In the genomic region with DNA sequence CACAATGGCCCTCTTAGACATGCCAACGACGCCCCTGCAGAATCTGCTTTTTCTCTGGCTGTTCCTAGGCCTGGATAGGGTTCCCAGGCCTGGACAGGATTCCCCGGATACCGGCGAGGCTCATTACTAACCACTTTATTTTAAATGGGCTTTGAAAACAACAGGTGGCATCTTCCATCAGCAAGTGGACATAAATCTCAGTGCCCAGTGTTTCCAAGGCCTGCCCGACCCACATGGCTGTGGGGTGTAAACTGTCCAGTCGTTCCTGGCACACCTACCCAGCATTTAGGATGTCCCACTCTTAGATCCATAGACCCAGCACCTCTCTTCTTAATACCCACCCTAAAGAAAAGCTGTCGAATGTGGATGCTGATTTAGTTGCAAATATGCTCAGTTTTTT, we compare ENCODE assay signal across 8 cellular contexts. TPM values are rescaled to one million over a fixed set of nuclear protein-coding genes. Genes with fewer than 3 reads are reported as not detected.
DNase-seq lines count a peak whose midpoint lies in the region; ATAC-seq and TF ChIP-seq lines count a peak whose summit lies in the region.

No MANE protein-coding gene starts in this region.

- CTCF ChIA-PET in HEK293 (lab: Yijun Ruan, JAX), result interaction anchor here (1.6 kb wide), 1 partner anchor 21 kb away, joined by 3 read pairs; no protein-coding TSS in a partner anchor
- CTCF ChIA-PET in SK-N-SH (lab: Yijun Ruan, JAX), result interaction anchor here (0.7 to 3.5 kb wide), 2 partner anchors 23 to 321 kb away, joined by 4 to 14 read pairs; no protein-coding TSS in a partner anchor

- no peaks in the 10 kb centered on the region for H4K20me1 ChIP-seq in SK-N-SH (ENCODE audit: insufficient read depth)

- POLR2A ChIA-PET in HEK293 (lab: Yijun Ruan, JAX) (no interaction called here), SK-N-SH (lab: Yijun Ruan, JAX) (no interaction called here)

- H3K9me2 ChIP-seq in SK-N-SH, result no peaks in the 10 kb centered on the region

- ATAC-seq in Right ventricle myocardium superior (ENCODE audit: poor library complexity) (peak; percentile 28), GM18907 (IDR thresholded peaks at IDR 0.05; ENCODE audit: unreplicated experiment) (no peak)

- peaks cover 10% of the 10 kb centered on the region for H3F3A ChIP-seq in SK-N-SH (replicated peaks; ENCODE audit: insufficient read depth)

- no peaks in the 10 kb centered on the region for H3K9me3 ChIP-seq in HEK293 (ENCODE audit: control insufficient read depth, insufficient read depth, low read depth, low read length)
- H3K9me3 ChIP-seq in SK-N-SH, result no peaks in the 10 kb centered on the region

- TF ChIP-seq RAD21 in SK-N-SH (IDR thresholded peaks at IDR 0.05; ENCODE audit: low read length), result no peak

- H3K4me3 ChIP-seq in HEK293 (ENCODE audit: low read depth, low read length) (peak overlapping the region; percentile 62; the same call in 1 of the 2 replicates), SK-N-SH (ENCODE audit: low read depth in 2 of 2, low read length in 1 of 2) (peak overlapping the region; percentile 60 to 71), skeletal muscle cell (ENCODE audit: low read depth, low read length) (peak overlapping the region; percentile 64)

- 86% methylated on average over 8 of the region's 8 CpGs for WGBS in SK-N-SH (ENCODE audit: low lambda C conversion rate)

- H3K9ac ChIP-seq in SK-N-SH, result peak overlapping the region; percentile 78

- H3K27ac ChIP-seq in HEK293 (ENCODE audit: extremely low read depth, low read depth, low read length) (no peak overlapping the region; the same call in 1 of the 2 replicates), SK-N-SH (ENCODE audit: low read depth in 2 of 2, low read length in 1 of 2) (peak overlapping the region in 1 of 2 experiments; percentile 70; a peak in 1 of 4 replicates), caudate nucleus (ENCODE audit: low read depth, low read length) (no peak overlapping the region)

- peaks cover 7% of the 10 kb centered on the region; the same call in 1 of the 2 replicates for H3K4me1 ChIP-seq in HEK293 (ENCODE audit: control insufficient read depth, insufficient read depth, low read length)
- H3K4me1 ChIP-seq in SK-N-SH (ENCODE audit: control insufficient read depth in 1 of 2, insufficient read depth in 2 of 2, low read depth in 1 of 2, low read length in 1 of 2), result peaks cover 10 to 17% of the 10 kb centered on the region in 2 experiments; a peak in 2 of 4 replicates

- peaks cover 4% of the 10 kb centered on the region; the same call in 1 of the 2 replicates for H3K79me2 ChIP-seq in SK-N-SH (ENCODE audit: insufficient read depth)

- H3K27me3 ChIP-seq in SK-N-SH (ENCODE audit: insufficient read depth), result no peaks in the 10 kb centered on the region

- intact Hi-C loops in Right ventricle myocardium superior (cut with DNase I), result no loop called here

- no peaks in the 10 kb centered on the region for H3K36me3 ChIP-seq in HEK293 (ENCODE audit: control insufficient read depth in 2 of 2, insufficient read depth in 1 of 2, low read length in 2 of 2)
- no peaks in the 10 kb centered on the region for H3K36me3 ChIP-seq in SK-N-SH (replicated peaks in 1 of 2; ENCODE audit: control insufficient read depth in 1 of 2, insufficient read depth in 2 of 2, low read length in 1 of 2)

- H3K4me2 ChIP-seq in SK-N-SH, result peak overlapping the region; percentile 79

- TF ChIP-seq CTCF in HEK293 (tag by site-specific recombination; IDR thresholded peaks at IDR 0.05) (no peak), SK-N-SH (IDR thresholded peaks at IDR 0.05) (no peak)

- peak; percentile 48 for DNase-seq in SK-N-SH
- DNase-seq in Right ventricle myocardium superior, result peak; percentile 18
- DNase-seq in skeletal muscle cell (ENCODE audit: low read depth), result no peak
- DNase-seq in 8988T, result no peak
- no peak for DNase-seq in activated CD4-positive, alpha-beta T cell treated with anti-CD3 and anti-CD28 coated beads for 1 hour
- no peak for DNase-seq in caudate nucleus (lab: John Stamatoyannopoulos, UW)

- peak overlapping the region; percentile 92 for H2AFZ ChIP-seq in SK-N-SH (ENCODE audit: low read depth)

- TF ChIP-seq EP300 in SK-N-SH (IDR thresholded peaks at IDR 0.05; ENCODE audit: borderline replicate concordance in 1 of 2, low read depth in 1 of 2, low read length in 1 of 2), result no peak

TF ChIP-seq in HEK293, 187 proteins besides CTCF, POLR2A, EP300 and RAD21 (continues in another document):
- TF ChIP-seq HOXA7 (CRISPR knock-in tag; IDR thresholded peaks at IDR 0.05; ENCODE audit: borderline replicate concordance), result no peak
- TF ChIP-seq, protein P1, sequence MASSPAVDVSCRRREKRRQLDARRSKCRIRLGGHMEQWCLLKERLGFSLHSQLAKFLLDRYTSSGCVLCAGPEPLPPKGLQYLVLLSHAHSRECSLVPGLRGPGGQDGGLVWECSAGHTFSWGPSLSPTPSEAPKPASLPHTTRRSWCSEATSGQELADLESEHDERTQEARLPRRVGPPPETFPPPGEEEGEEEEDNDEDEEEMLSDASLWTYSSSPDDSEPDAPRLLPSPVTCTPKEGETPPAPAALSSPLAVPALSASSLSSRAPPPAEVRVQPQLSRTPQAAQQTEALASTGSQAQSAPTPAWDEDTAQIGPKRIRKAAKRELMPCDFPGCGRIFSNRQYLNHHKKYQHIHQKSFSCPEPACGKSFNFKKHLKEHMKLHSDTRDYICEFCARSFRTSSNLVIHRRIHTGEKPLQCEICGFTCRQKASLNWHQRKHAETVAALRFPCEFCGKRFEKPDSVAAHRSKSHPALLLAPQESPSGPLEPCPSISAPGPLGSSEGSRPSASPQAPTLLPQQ (tag by site-specific recombination; IDR thresholded peaks at IDR 0.05), result no peak
- TF ChIP-seq KLF8 (tag by site-specific recombination; IDR thresholded peaks at IDR 0.05), result no peak
- TF ChIP-seq SCRT1 (tag by site-specific recombination; IDR thresholded peaks at IDR 0.05; ENCODE audit: borderline replicate concordance), result peak; percentile 65; the same call in 1 of the 2 replicates
- no peak for TF ChIP-seq ZNF660 (tag by site-specific recombination; IDR thresholded peaks at IDR 0.05)
- TF ChIP-seq ZBTB8A (tag by site-specific recombination; IDR thresholded peaks at IDR 0.05), result no peak
- TF ChIP-seq ZNF214 (tag by site-specific recombination; IDR thresholded peaks at IDR 0.05; ENCODE audit: borderline replicate concordance), result no peak
- no peak for TF ChIP-seq ZNF146 (tag by site-specific recombination; IDR thresholded peaks at IDR 0.05)

TF ChIP-seq in SK-N-SH, 30 proteins besides CTCF, POLR2A, EP300 and RAD21 (continues in another document):
- TF ChIP-seq ELF1 (IDR thresholded peaks at IDR 0.05) (no peak), FOXM1 (IDR thresholded peaks at IDR 0.05; ENCODE audit: low read depth) (no peak), TEAD4 (IDR thresholded peaks at IDR 0.05; ENCODE audit: borderline replicate concordance, insufficient read depth) (no peak), EZH2phosphoT487 (IDR thresholded peaks at IDR 0.05; ENCODE audit: borderline replicate concordance, low read depth) (no peak), FOXJ3 (CRISPR knock-in tag; IDR thresholded peaks at IDR 0.05) (no peak), CHD2 (IDR thresholded peaks at IDR 0.05; ENCODE audit: low read length, partially characterized antibody) (no peak), YY1 (IDR thresholded peaks at IDR 0.05; ENCODE audit: low read depth) (no peak), RFX5 (IDR thresholded peaks at IDR 0.05; ENCODE audit: low read length) (no peak), RCOR1 (IDR thresholded peaks at IDR 0.05; ENCODE audit: low read length) (no peak)
- TF ChIP-seq, protein P2, sequence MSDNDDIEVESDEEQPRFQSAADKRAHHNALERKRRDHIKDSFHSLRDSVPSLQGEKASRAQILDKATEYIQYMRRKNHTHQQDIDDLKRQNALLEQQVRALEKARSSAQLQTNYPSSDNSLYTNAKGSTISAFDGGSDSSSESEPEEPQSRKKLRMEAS (IDR thresholded peaks at IDR 0.05; ENCODE audit: low read depth), result no peak
- TF ChIP-seq, protein P3, sequence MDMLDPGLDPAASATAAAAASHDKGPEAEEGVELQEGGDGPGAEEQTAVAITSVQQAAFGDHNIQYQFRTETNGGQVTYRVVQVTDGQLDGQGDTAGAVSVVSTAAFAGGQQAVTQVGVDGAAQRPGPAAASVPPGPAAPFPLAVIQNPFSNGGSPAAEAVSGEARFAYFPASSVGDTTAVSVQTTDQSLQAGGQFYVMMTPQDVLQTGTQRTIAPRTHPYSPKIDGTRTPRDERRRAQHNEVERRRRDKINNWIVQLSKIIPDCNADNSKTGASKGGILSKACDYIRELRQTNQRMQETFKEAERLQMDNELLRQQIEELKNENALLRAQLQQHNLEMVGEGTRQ (IDR thresholded peaks at IDR 0.05; ENCODE audit: borderline replicate concordance, low read depth, low read length), result no peak
- TF ChIP-seq, protein P4, sequence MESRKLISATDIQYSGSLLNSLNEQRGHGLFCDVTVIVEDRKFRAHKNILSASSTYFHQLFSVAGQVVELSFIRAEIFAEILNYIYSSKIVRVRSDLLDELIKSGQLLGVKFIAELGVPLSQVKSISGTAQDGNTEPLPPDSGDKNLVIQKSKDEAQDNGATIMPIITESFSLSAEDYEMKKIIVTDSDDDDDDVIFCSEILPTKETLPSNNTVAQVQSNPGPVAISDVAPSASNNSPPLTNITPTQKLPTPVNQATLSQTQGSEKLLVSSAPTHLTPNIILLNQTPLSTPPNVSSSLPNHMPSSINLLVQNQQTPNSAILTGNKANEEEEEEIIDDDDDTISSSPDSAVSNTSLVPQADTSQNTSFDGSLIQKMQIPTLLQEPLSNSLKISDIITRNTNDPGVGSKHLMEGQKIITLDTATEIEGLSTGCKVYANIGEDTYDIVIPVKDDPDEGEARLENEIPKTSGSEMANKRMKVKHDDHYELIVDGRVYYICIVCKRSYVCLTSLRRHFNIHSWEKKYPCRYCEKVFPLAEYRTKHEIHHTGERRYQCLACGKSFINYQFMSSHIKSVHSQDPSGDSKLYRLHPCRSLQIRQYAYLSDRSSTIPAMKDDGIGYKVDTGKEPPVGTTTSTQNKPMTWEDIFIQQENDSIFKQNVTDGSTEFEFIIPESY (IDR thresholded peaks at IDR 0.05; ENCODE audit: borderline replicate concordance, low read depth), result no peak

RNA-seq across cellular contexts. Expression of a gene that starts 0.9 kb away (rescaled TPM):
- polyA plus RNA-seq in SK-N-SH (2012; rRNA removed), result 42.9 and 61.0 TPM in 2 replicates
- polyA plus RNA-seq in SK-N-SH (2012; cell fraction: cytosol; rRNA removed), result 35.4 and 47.5 TPM in 2 replicates
- polyA plus RNA-seq in SK-N-SH (2012; cell fraction: nucleus; rRNA removed), result 15.4 and 21.3 TPM in 2 replicates
- 50.0 TPM for total RNA-seq in Right ventricle myocardium superior

RNA-seq across cellular contexts. Expression of a gene that starts 46.7 kb away (rescaled TPM):
- 52.4 and 98.0 TPM in 2 replicates for polyA plus RNA-seq in SK-N-SH (2012; rRNA removed)
- 44.5 and 51.8 TPM in 2 replicates for polyA plus RNA-seq in SK-N-SH (2012; cell fraction: cytosol; rRNA removed)
- polyA plus RNA-seq in SK-N-SH (2012; cell fraction: nucleus; rRNA removed), result 123 and 283 TPM in 2 replicates
- 170 TPM for total RNA-seq in Right ventricle myocardium superior

RNA-seq across cellular contexts. Expression of a gene that starts 56.7 kb away (rescaled TPM):
- polyA plus RNA-seq in SK-N-SH (2012; rRNA removed), result 378 and 472 TPM in 2 replicates
- polyA plus RNA-seq in SK-N-SH (2012; cell fraction: cytosol; rRNA removed), result 485 and 492 TPM in 2 replicates
- polyA plus RNA-seq in SK-N-SH (2012; cell fraction: nucleus; rRNA removed), result 288 and 386 TPM in 2 replicates
- total RNA-seq in Right ventricle myocardium superior, result 92.8 TPM

RNA-seq across cellular contexts. Expression of a gene that starts 57.1 kb away (rescaled TPM):
- 16.6 and 31.9 TPM in 2 replicates for polyA plus RNA-seq in SK-N-SH (2012; rRNA removed)
- 27.1 and 31.5 TPM in 2 replicates for polyA plus RNA-seq in SK-N-SH (2012; cell fraction: cytosol; rRNA removed)
- 13.9 and 14.7 TPM in 2 replicates for polyA plus RNA-seq in SK-N-SH (2012; cell fraction: nucleus; rRNA removed)
- total RNA-seq in Right ventricle myocardium superior, result 18.1 TPM

Comparison
In these comparisons a context has a peak if more than half of its experiments do, and no peak if none do; other contexts are left out.
1. DNase-seq: peak in SK-N-SH (single experiment) and Right ventricle myocardium superior (single experiment); none in skeletal muscle cell (single experiment), 8988T (single experiment), activated CD4-positive, alpha-beta T cell treated with anti-CD3 and anti-CD28 coated beads for 1 hour (single experiment) and caudate nucleus (0 of 61).
2. Peak in every context shown above with its lines, with median percentiles within 50 percentile points of each other: H3K4me3 ChIP-seq.